Comparison of ENCODE assay signal across 1 cellular context in genomic region chr10:71908998-71909397, GRCh38.
TF ChIP-seq lines count a peak whose summit lies in the region.

No MANE protein-coding gene starts in this region.

TF ChIP-seq in GM12878, 131 proteins besides CTCF, POLR2A, EP300 and RAD21:
- TF ChIP-seq MTA3 (IDR thresholded peaks at IDR 0.05; ENCODE audit: borderline replicate concordance, low read length) (no peak), BACH1 (IDR thresholded peaks at IDR 0.05; ENCODE audit: borderline replicate concordance) (no peak), CBX3 (IDR thresholded peaks at IDR 0.05; ENCODE audit: borderline replicate concordance, low read depth) (no peak), EZH2 (IDR thresholded peaks at IDR 0.05; ENCODE audit: borderline replicate concordance, control insufficient read depth, low read depth, low read length) (no peak), ZZZ3 (IDR thresholded peaks at IDR 0.05; ENCODE audit: control insufficient read depth, insufficient read length, low read depth) (no peak), FOS (IDR thresholded peaks at IDR 0.05; ENCODE audit: borderline replicate concordance, extremely low read depth, insufficient read length) (no peak), MEF2B (IDR thresholded peaks at IDR 0.05; ENCODE audit: partially characterized antibody, poor library complexity, severe bottlenecking) (no peak), ZSCAN29 (IDR thresholded peaks at IDR 0.05) (no peak), SMC3 (IDR thresholded peaks at IDR 0.05; ENCODE audit: borderline replicate concordance, low read length) (no peak)
